Comparison of ENCODE assay signal across 27 cellular contexts in the genomic region with DNA sequence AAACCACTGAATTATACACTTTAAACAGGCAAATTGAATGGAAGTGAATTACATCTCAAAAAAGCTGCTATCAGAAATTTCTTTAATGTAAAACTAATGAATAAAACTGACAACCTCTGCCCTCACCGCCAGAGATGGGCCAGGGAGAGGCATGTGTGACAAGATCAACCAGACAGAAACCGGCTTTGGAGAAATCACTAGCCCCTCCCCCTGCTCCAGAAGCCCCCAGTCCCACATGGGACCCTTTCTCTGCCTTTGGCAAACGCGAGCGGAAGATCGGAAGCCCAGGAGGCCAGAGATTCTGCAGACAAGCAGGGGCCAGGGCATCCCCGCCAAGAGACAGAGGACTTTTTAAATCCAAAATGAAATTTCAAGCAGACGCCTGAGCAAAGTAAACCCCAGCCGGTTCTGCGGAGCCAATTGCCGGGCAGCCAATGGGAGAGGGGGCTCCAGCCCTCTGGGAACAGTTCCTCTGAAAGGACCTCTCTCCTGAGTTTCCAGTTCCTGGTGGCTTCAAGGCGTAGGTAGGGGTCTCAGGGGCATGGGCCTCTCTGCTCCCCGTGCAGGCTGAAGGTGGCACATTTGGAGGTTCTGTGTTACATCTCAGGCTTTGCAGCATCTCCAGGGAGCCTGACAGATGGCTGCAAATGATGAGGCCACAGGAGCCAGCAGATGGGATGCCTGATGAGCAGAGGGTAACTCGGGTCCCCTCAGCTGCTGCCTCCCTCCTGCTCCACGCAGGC.
A peak's percentile ranks its signal among the peaks of the same experiment; 100 is the strongest.
DNase-seq lines count a peak whose midpoint lies in the region; ATAC-seq and TF ChIP-seq lines count a peak whose summit lies in the region.
"Had no signal": no experiment of that assay in that cellular context is flagged by ENCODE, and none has a peak within 500 bp of the region (broad histone marks: within the 10 kb centered on the region; RNA-seq: fewer than 3 reads in every experiment).

No MANE protein-coding gene starts in this region.

- H3K4me3 Mint-ChIP-seq in GM23338 (peak overlapping the region; percentile 39; the same call in 2 of the 3 replicates), glutamatergic neuron (ENCODE audit: unreplicated experiment) (peak overlapping the region; percentile 73)
- H3K4me3 Mint-ChIP-seq: activated CD4-positive, alpha-beta T cell treated with anti-CD3 and anti-CD28 coated beads, Interleukin-2, amount 10 ng/mL, durations not matched to agents 7 days and 5 days; activated CD8-positive, alpha-beta memory T cell treated with anti-CD3 and anti-CD28 coated beads, Interleukin-2, amount 10 ng/mL, durations not matched to agents 7 days and 5 days; activated naive CD4-positive, alpha-beta T cell treated with anti-CD3 and anti-CD28 coated beads, Interleukin-2, amount 10 ng/mL, durations not matched to agents 7 days and 5 days; activated T-cell treated with anti-CD3 and anti-CD28 coated beads, Interleukin-2, amount 50 U/mL, for 72 hours; central memory CD8-positive, alpha-beta T cell; HFFc6; naive B cell; stimulated activated naive CD8-positive, alpha-beta T cell treated with anti-CD3 and anti-CD28 coated beads, Interleukin-15, amount 100 ng/mL, for 72 hours had no signal

- H4K20me1 ChIP-seq in GM23338 (replicated peaks; ENCODE audit: insufficient read depth): no peaks in the 10 kb centered on the region

- H3F3A ChIP-seq in GM23338 (replicated peaks; ENCODE audit: low read depth): no peaks in the 10 kb centered on the region

- DNase-seq in GM23338 (ENCODE audit: low spot score) (peak; percentile 35), NCI-H524 treated with DMSO at 0.1 percent for 48 hours (lab: John Stamatoyannopoulos, UW) (peak; percentile 89), glutamatergic neuron (peak; percentile 86), posterior vena cava (ENCODE audit: low spot score) (peak; percentile 43), epidermal melanocyte (ENCODE audit: insufficient read length, low spot score) (no peak), HUDEP-2 (lab: John Stamatoyannopoulos, UW; ENCODE audit: unreplicated experiment in 76 of 76) (no peak)
- DNase-seq in stimulated activated naive CD8-positive, alpha-beta T cell treated with anti-CD3 and anti-CD28 coated beads, Interleukin-15, Interleukin-2, amounts not matched to agents 100 U/mL and 50 U/mL, for 24 hours: no peak
- no peak for DNase-seq in stimulated activated CD4-positive, alpha-beta T cell treated with anti-CD3 and anti-CD28 coated beads, Interleukin-2, amount 100 ng/mL, for 48 hours
- DNase-seq: activated CD4-positive, alpha-beta T cell treated with anti-CD3 and anti-CD28 coated beads, Interleukin-2, amount 10 ng/mL, durations not matched to agents 7 days and 5 days; activated CD8-positive, alpha-beta memory T cell treated with anti-CD3 and anti-CD28 coated beads, Interleukin-2, amount 10 ng/mL, durations not matched to agents 7 days and 5 days; activated naive CD4-positive, alpha-beta T cell treated with anti-CD3 and anti-CD28 coated beads, Interleukin-2, amount 10 ng/mL, durations not matched to agents 7 days and 5 days; activated T-cell treated with anti-CD3 and anti-CD28 coated beads, Interleukin-2, amount 50 U/mL, for 72 hours; Calu3; HFFc6; KBM-7; left colon; mesenchymal stem cell; MG63; naive B cell; NCI-H526 treated with DMSO at 0.1 percent for 48 hours; pancreas; right lobe of liver; RPMI8226; stimulated activated naive CD8-positive, alpha-beta T cell treated with anti-CD3 and anti-CD28 coated beads, Interleukin-15, amount 100 ng/mL, for 72 hours; tibial artery had no signal

- no peaks in the 10 kb centered on the region for H3K27me3 Mint-ChIP-seq in GM23338 (ENCODE audit: insufficient read depth, low read depth, poor library complexity)
- peaks cover 26% of the 10 kb centered on the region for H3K27me3 Mint-ChIP-seq in glutamatergic neuron (ENCODE audit: unreplicated experiment)

- no peak for TF ChIP-seq CTCF in GM23338 (conservative IDR thresholded peaks at IDR 0.05; ENCODE audit: low read depth in 2 of 2)
- no peak for TF ChIP-seq CTCF in glutamatergic neuron (IDR thresholded peaks at IDR 0.05; ENCODE audit: partially characterized antibody, unreplicated experiment)

- peak overlapping the region; percentile 94 for H2AFZ ChIP-seq in GM23338

- H3K27ac Mint-ChIP-seq in GM23338 (no peak overlapping the region), glutamatergic neuron (ENCODE audit: unreplicated experiment) (peak overlapping the region; percentile 95)
- H3K27ac Mint-ChIP-seq: activated CD4-positive, alpha-beta T cell treated with anti-CD3 and anti-CD28 coated beads, Interleukin-2, amount 10 ng/mL, durations not matched to agents 7 days and 5 days; activated CD8-positive, alpha-beta memory T cell treated with anti-CD3 and anti-CD28 coated beads, Interleukin-2, amount 10 ng/mL, durations not matched to agents 7 days and 5 days; activated naive CD4-positive, alpha-beta T cell treated with anti-CD3 and anti-CD28 coated beads, Interleukin-2, amount 10 ng/mL, durations not matched to agents 7 days and 5 days; activated T-cell treated with anti-CD3 and anti-CD28 coated beads, Interleukin-2, amount 50 U/mL, for 72 hours; HFFc6; naive B cell had no signal

- no peaks in the 10 kb centered on the region for H3K9me2 ChIP-seq in GM23338 (ENCODE audit: insufficient read depth)

- H3K9me3 Mint-ChIP-seq in GM23338 (no peaks in the 10 kb centered on the region), glutamatergic neuron (ENCODE audit: unreplicated experiment) (peaks cover 23% of the 10 kb centered on the region)
- H3K9me3 Mint-ChIP-seq: activated CD4-positive, alpha-beta T cell treated with anti-CD3 and anti-CD28 coated beads, Interleukin-2, amount 10 ng/mL, durations not matched to agents 7 days and 5 days; activated naive CD4-positive, alpha-beta T cell treated with anti-CD3 and anti-CD28 coated beads, Interleukin-2, amount 10 ng/mL, durations not matched to agents 7 days and 5 days; activated T-cell treated with anti-CD3 and anti-CD28 coated beads, Interleukin-2, amount 50 U/mL, for 72 hours; central memory CD8-positive, alpha-beta T cell; HFFc6; stimulated activated naive CD8-positive, alpha-beta T cell treated with anti-CD3 and anti-CD28 coated beads, Interleukin-15, amount 100 ng/mL, for 72 hours had no signal

- peak overlapping the region; percentile 52 for H3K4me2 ChIP-seq in GM23338

- no peak overlapping the region for H3K27ac ChIP-seq in GM23338 (ENCODE audit: low read depth)
- H3K27ac ChIP-seq: C4-2B, pancreas, right lobe of liver, tibial artery had no signal

- H3K36me3 ChIP-seq in GM23338 (ENCODE audit: insufficient read depth): no peaks in the 10 kb centered on the region
- H3K36me3 ChIP-seq: MG63, pancreas, right lobe of liver, tibial artery had no signal

- peak; percentile 84 for ATAC-seq in GM23338
- ATAC-seq in stimulated activated naive CD8-positive, alpha-beta T cell treated with anti-CD3 and anti-CD28 coated beads, Interleukin-15, Interleukin-2, amounts not matched to agents 100 U/mL and 50 U/mL, for 24 hours: no peak
- ATAC-seq: activated CD8-positive, alpha-beta memory T cell treated with anti-CD3 and anti-CD28 coated beads, Interleukin-2, amount 10 ng/mL, durations not matched to agents 7 days and 5 days; activated T-cell treated with anti-CD3 and anti-CD28 coated beads, Interleukin-2, amount 50 U/mL, for 72 hours; left colon; pancreas; right lobe of liver; stimulated activated naive CD8-positive, alpha-beta T cell treated with anti-CD3 and anti-CD28 coated beads, Interleukin-15, amount 100 ng/mL, for 72 hours had no signal

- H3K27me3 ChIP-seq in GM23338 (ENCODE audit: insufficient read depth): no peaks in the 10 kb centered on the region
- H3K27me3 ChIP-seq: pancreas, right lobe of liver, tibial artery had no signal

- intact Hi-C loops in posterior vena cava (cut with DNase I): no loop called here

- H3K36me3 Mint-ChIP-seq in GM23338 (ENCODE audit: low read depth): no peaks in the 10 kb centered on the region
- H3K36me3 Mint-ChIP-seq in glutamatergic neuron (ENCODE audit: unreplicated experiment): peaks cover 4% of the 10 kb centered on the region
- H3K36me3 Mint-ChIP-seq: activated CD8-positive, alpha-beta memory T cell treated with anti-CD3 and anti-CD28 coated beads, Interleukin-2, amount 10 ng/mL, durations not matched to agents 7 days and 5 days; activated naive CD4-positive, alpha-beta T cell treated with anti-CD3 and anti-CD28 coated beads, Interleukin-2, amount 10 ng/mL, durations not matched to agents 7 days and 5 days; naive B cell had no signal

- H3K4me1 Mint-ChIP-seq in GM23338 (peaks cover 2% of the 10 kb centered on the region; the same call in 1 of the 3 replicates), glutamatergic neuron (ENCODE audit: low read depth, unreplicated experiment) (peaks cover 22% of the 10 kb centered on the region)
- H3K4me1 Mint-ChIP-seq: activated CD4-positive, alpha-beta T cell treated with anti-CD3 and anti-CD28 coated beads, Interleukin-2, amount 10 ng/mL, durations not matched to agents 7 days and 5 days; activated CD8-positive, alpha-beta memory T cell treated with anti-CD3 and anti-CD28 coated beads, Interleukin-2, amount 10 ng/mL, durations not matched to agents 7 days and 5 days; activated naive CD4-positive, alpha-beta T cell treated with anti-CD3 and anti-CD28 coated beads, Interleukin-2, amount 10 ng/mL, durations not matched to agents 7 days and 5 days; central memory CD8-positive, alpha-beta T cell; naive B cell; stimulated activated naive CD8-positive, alpha-beta T cell treated with anti-CD3 and anti-CD28 coated beads, Interleukin-15, amount 100 ng/mL, for 72 hours had no signal

- no peaks in the 10 kb centered on the region; the same call in 1 of the 2 replicates for H3K4me1 ChIP-seq in GM23338 (ENCODE audit: insufficient read depth)
- H3K4me1 ChIP-seq: pancreas, right lobe of liver, tibial artery had no signal

- H3K79me2 ChIP-seq in GM23338 (replicated peaks; ENCODE audit: insufficient read depth): no peaks in the 10 kb centered on the region

- no peak overlapping the region for H3K4me3 ChIP-seq in GM23338
- H3K4me3 ChIP-seq: MG63, pancreas, right lobe of liver, tibial artery had no signal

TF ChIP-seq in GM23338, 12 proteins besides CTCF, POLR2A, EP300 and RAD21 (continues in another document):
- TF ChIP-seq ZNF331 (CRISPR knock-in tag; IDR thresholded peaks at IDR 0.05; ENCODE audit: low read depth): no peak
- no peak for TF ChIP-seq NANOG (IDR thresholded peaks at IDR 0.05; ENCODE audit: borderline replicate concordance)
- TF ChIP-seq, protein P1, sequence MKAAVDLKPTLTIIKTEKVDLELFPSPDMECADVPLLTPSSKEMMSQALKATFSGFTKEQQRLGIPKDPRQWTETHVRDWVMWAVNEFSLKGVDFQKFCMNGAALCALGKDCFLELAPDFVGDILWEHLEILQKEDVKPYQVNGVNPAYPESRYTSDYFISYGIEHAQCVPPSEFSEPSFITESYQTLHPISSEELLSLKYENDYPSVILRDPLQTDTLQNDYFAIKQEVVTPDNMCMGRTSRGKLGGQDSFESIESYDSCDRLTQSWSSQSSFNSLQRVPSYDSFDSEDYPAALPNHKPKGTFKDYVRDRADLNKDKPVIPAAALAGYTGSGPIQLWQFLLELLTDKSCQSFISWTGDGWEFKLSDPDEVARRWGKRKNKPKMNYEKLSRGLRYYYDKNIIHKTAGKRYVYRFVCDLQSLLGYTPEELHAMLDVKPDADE (IDR thresholded peaks at IDR 0.05): no peak
- no peak for TF ChIP-seq EZH2 (IDR thresholded peaks at IDR 0.05; ENCODE audit: low read depth, unreplicated experiment)
- TF ChIP-seq EZH2phosphoT487 (IDR thresholded peaks at IDR 0.05; ENCODE audit: unreplicated experiment): no peak

Comparison
In these comparisons a context has a peak if more than half of its experiments do, and no peak if none do; other contexts are left out.
1. DNase-seq: peak in GM23338 (single experiment), NCI-H524 treated with DMSO at 0.1 percent for 48 hours (single experiment), glutamatergic neuron (single experiment) and posterior vena cava (single experiment); none in epidermal melanocyte (single experiment), HUDEP-2 (0 of 76), stimulated activated naive CD8-positive, alpha-beta T cell treated with anti-CD3 and anti-CD28 coated beads, Interleukin-15, Interleukin-2, amounts not matched to agents 100 U/mL and 50 U/mL, for 24 hours (single experiment) and stimulated activated CD4-positive, alpha-beta T cell treated with anti-CD3 and anti-CD28 coated beads, Interleukin-2, amount 100 ng/mL, for 48 hours (0 of 2).